1 cellular context compared by ENCODE assay signal in genomic region chr1:9428601-9429368, GRCh38.
A peak's percentile ranks its signal among the peaks of the same experiment; 100 is the strongest.
TF ChIP-seq lines count a peak whose summit lies in the region.

No MANE protein-coding gene starts in this region.

TF ChIP-seq in K562, 482 proteins besides CTCF, POLR2A, EP300 and RAD21 (continued from another document and continues in another):
- TF ChIP-seq POU5F1 (IDR thresholded peaks at IDR 0.05; ENCODE audit: borderline replicate concordance, low read depth, low read length, partially characterized antibody) (peak; percentile 50), RBM22 (IDR thresholded peaks at IDR 0.05; ENCODE audit: low read depth, low read length, poor library complexity, severe bottlenecking) (peak; percentile 59), E2F1 (CRISPR knock-in tag; IDR thresholded peaks at IDR 0.05) (peak; percentile 84; the same call in 1 of the 2 replicates), OTX1 (CRISPR knock-in tag; IDR thresholded peaks at IDR 0.05) (peak; percentile 36; the same call in 1 of the 2 replicates), CHD4 (IDR thresholded peaks at IDR 0.05; ENCODE audit: insufficient read depth, insufficient replicate concordance, low read depth, low read length, poor library complexity, severe bottlenecking) (no peak), ZNF589 (CRISPR knock-in tag; IDR thresholded peaks at IDR 0.05; ENCODE audit: low read depth) (peak; percentile 62; the same call in 1 of the 2 replicates), BRF2 (IDR thresholded peaks at IDR 0.05; ENCODE audit: borderline replicate concordance, insufficient read depth, insufficient read length) (no peak), ZBTB40 (IDR thresholded peaks at IDR 0.05) (no peak), ZBTB40 (CRISPR knock-in tag; IDR thresholded peaks at IDR 0.05) (no peak), ZNF449 (CRISPR knock-in tag; IDR thresholded peaks at IDR 0.05) (0 out of 2 replicates have a peak, but pooled peaks have one; percentile 4), FOS (IDR thresholded peaks at IDR 0.05; ENCODE audit: extremely low read depth, insufficient read length) (peak; percentile 72), ZNF639 (CRISPR knock-in tag; conservative IDR thresholded peaks at IDR 0.05 in 1 of 2, IDR thresholded peaks at IDR 0.05 in 1 of 2) (peak in 1 of 2 experiments; percentile 45; a peak in 1 of 4 replicates), ZKSCAN1 (IDR thresholded peaks at IDR 0.05; ENCODE audit: low read depth, low read length) (peak; percentile 75; the same call in 1 of the 2 replicates), MBD1 (CRISPR knock-in tag; IDR thresholded peaks at IDR 0.05) (peak; percentile 93), RBBP5 (IDR thresholded peaks at IDR 0.05; ENCODE audit: borderline replicate concordance, insufficient read depth, low read length, poor library complexity, severe bottlenecking) (peak; percentile 25), L3MBTL2 (IDR thresholded peaks at IDR 0.05) (peak; percentile 98), MGA (IDR thresholded peaks at IDR 0.05) (peak; percentile 98), ZSCAN29 (IDR thresholded peaks at IDR 0.05) (no peak)
